ENCODE assay signal across 2 cellular contexts in the genomic region with DNA sequence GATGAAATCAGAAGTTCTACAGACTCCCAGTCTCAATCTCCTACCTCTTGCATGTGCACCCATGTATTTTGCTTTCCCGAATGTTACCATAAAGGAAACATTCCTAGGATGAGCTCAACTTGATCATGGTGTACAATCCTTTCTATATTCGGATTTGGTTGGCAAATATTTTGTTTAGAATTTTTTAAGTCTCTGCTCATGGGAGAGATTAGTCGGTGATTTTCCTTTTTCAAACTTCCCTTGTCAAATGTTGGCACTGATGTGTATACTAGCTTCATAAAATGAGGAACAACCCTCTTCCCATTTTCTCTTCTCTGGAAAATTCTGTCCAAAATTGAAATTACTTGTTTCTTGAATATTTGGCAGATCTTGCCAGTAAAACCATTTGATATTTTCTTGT.
TF ChIP-seq lines count a peak whose summit lies in the region.

No MANE protein-coding gene starts in this region.

TF ChIP-seq in SK-N-SH, 30 proteins besides CTCF, POLR2A, EP300 and RAD21 (continued from another document):
- TF ChIP-seq, protein P1, sequence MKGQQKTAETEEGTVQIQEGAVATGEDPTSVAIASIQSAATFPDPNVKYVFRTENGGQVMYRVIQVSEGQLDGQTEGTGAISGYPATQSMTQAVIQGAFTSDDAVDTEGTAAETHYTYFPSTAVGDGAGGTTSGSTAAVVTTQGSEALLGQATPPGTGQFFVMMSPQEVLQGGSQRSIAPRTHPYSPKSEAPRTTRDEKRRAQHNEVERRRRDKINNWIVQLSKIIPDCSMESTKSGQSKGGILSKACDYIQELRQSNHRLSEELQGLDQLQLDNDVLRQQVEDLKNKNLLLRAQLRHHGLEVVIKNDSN (IDR thresholded peaks at IDR 0.05; ENCODE audit: borderline replicate concordance, low read depth), result no peak
- no peak for TF ChIP-seq JUND (IDR thresholded peaks at IDR 0.05)
- no peak for TF ChIP-seq MEF2A (IDR thresholded peaks at IDR 0.05; ENCODE audit: borderline replicate concordance, low read depth)
- no peak for TF ChIP-seq FOXM1 (IDR thresholded peaks at IDR 0.05; ENCODE audit: low read depth)
- TF ChIP-seq, protein P2, sequence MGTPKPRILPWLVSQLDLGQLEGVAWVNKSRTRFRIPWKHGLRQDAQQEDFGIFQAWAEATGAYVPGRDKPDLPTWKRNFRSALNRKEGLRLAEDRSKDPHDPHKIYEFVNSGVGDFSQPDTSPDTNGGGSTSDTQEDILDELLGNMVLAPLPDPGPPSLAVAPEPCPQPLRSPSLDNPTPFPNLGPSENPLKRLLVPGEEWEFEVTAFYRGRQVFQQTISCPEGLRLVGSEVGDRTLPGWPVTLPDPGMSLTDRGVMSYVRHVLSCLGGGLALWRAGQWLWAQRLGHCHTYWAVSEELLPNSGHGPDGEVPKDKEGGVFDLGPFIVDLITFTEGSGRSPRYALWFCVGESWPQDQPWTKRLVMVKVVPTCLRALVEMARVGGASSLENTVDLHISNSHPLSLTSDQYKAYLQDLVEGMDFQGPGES (IDR thresholded peaks at IDR 0.05; ENCODE audit: low read depth, low read length), result no peak
- no peak for TF ChIP-seq CHD2 (IDR thresholded peaks at IDR 0.05; ENCODE audit: low read length, partially characterized antibody)
- no peak for TF ChIP-seq ELF1 (IDR thresholded peaks at IDR 0.05)
- TF ChIP-seq SIN3A (IDR thresholded peaks at IDR 0.05; ENCODE audit: borderline replicate concordance, low read depth, low read length), result no peak
- TF ChIP-seq, protein P3, sequence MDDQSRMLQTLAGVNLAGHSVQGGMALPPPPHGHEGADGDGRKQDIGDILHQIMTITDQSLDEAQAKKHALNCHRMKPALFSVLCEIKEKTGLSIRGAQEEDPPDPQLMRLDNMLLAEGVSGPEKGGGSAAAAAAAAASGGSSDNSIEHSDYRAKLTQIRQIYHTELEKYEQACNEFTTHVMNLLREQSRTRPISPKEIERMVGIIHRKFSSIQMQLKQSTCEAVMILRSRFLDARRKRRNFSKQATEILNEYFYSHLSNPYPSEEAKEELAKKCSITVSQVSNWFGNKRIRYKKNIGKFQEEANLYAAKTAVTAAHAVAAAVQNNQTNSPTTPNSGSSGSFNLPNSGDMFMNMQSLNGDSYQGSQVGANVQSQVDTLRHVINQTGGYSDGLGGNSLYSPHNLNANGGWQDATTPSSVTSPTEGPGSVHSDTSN (IDR thresholded peaks at IDR 0.05), result no peak
- TF ChIP-seq EZH2phosphoT487 (IDR thresholded peaks at IDR 0.05; ENCODE audit: borderline replicate concordance, low read depth), result no peak

TF ChIP-seq in SK-N-SH treated with all-trans-retinoic acid at 6 μM for 48 hours, 23 proteins besides CTCF, POLR2A, EP300 and RAD21 (continued from another document):
- TF ChIP-seq, protein P4, sequence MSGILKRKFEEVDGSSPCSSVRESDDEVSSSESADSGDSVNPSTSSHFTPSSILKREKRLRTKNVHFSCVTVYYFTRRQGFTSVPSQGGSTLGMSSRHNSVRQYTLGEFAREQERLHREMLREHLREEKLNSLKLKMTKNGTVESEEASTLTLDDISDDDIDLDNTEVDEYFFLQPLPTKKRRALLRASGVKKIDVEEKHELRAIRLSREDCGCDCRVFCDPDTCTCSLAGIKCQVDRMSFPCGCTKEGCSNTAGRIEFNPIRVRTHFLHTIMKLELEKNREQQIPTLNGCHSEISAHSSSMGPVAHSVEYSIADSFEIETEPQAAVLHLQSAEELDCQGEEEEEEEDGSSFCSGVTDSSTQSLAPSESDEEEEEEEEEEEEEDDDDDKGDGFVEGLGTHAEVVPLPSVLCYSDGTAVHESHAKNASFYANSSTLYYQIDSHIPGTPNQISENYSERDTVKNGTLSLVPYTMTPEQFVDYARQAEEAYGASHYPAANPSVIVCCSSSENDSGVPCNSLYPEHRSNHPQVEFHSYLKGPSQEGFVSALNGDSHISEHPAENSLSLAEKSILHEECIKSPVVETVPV (CRISPR knock-in tag; IDR thresholded peaks at IDR 0.05), result no peak
- no peak for TF ChIP-seq PPARA (CRISPR knock-in tag; IDR thresholded peaks at IDR 0.05; ENCODE audit: borderline replicate concordance)
- TF ChIP-seq, protein P5, sequence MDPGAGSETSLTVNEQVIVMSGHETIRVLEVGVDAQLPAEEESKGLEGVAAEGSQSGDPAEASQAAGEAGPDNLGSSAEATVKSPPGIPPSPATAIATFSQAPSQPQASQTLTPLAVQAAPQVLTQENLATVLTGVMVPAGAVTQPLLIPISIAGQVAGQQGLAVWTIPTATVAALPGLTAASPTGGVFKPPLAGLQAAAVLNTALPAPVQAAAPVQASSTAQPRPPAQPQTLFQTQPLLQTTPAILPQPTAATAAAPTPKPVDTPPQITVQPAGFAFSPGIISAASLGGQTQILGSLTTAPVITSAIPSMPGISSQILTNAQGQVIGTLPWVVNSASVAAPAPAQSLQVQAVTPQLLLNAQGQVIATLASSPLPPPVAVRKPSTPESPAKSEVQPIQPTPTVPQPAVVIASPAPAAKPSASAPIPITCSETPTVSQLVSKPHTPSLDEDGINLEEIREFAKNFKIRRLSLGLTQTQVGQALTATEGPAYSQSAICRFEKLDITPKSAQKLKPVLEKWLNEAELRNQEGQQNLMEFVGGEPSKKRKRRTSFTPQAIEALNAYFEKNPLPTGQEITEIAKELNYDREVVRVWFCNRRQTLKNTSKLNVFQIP (CRISPR knock-in tag; IDR thresholded peaks at IDR 0.05; ENCODE audit: borderline replicate concordance, low read depth), result no peak
- TF ChIP-seq, protein P6, sequence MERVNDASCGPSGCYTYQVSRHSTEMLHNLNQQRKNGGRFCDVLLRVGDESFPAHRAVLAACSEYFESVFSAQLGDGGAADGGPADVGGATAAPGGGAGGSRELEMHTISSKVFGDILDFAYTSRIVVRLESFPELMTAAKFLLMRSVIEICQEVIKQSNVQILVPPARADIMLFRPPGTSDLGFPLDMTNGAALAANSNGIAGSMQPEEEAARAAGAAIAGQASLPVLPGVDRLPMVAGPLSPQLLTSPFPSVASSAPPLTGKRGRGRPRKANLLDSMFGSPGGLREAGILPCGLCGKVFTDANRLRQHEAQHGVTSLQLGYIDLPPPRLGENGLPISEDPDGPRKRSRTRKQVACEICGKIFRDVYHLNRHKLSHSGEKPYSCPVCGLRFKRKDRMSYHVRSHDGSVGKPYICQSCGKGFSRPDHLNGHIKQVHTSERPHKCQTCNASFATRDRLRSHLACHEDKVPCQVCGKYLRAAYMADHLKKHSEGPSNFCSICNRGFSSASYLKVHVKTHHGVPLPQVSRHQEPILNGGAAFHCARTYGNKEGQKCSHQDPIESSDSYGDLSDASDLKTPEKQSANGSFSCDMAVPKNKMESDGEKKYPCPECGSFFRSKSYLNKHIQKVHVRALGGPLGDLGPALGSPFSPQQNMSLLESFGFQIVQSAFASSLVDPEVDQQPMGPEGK (CRISPR knock-in tag; IDR thresholded peaks at IDR 0.05; ENCODE audit: borderline replicate concordance), result no peak
- no peak for TF ChIP-seq ZNF565 (CRISPR knock-in tag; conservative IDR thresholded peaks at IDR 0.05; ENCODE audit: low read depth)
- TF ChIP-seq GLIS3 (CRISPR knock-in tag; IDR thresholded peaks at IDR 0.05), result no peak
- TF ChIP-seq ZNF70 (CRISPR knock-in tag; IDR thresholded peaks at IDR 0.05), result no peak
- TF ChIP-seq SNAI2 (CRISPR knock-in tag; IDR thresholded peaks at IDR 0.05), result no peak
- TF ChIP-seq TOX (CRISPR knock-in tag; IDR thresholded peaks at IDR 0.05; ENCODE audit: borderline replicate concordance), result no peak
- TF ChIP-seq ISL1 (CRISPR knock-in tag; IDR thresholded peaks at IDR 0.05), result no peak
- TF ChIP-seq, protein P7, sequence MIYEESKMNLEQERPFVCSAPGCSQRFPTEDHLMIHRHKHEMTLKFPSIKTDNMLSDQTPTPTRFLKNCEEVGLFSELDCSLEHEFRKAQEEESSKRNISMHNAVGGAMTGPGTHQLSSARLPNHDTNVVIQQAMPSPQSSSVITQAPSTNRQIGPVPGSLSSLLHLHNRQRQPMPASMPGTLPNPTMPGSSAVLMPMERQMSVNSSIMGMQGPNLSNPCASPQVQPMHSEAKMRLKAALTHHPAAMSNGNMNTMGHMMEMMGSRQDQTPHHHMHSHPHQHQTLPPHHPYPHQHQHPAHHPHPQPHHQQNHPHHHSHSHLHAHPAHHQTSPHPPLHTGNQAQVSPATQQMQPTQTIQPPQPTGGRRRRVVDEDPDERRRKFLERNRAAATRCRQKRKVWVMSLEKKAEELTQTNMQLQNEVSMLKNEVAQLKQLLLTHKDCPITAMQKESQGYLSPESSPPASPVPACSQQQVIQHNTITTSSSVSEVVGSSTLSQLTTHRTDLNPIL (CRISPR knock-in tag; IDR thresholded peaks at IDR 0.05; ENCODE audit: low read depth), result no peak
- TF ChIP-seq OSR1 (CRISPR knock-in tag; IDR thresholded peaks at IDR 0.05), result no peak
- no peak for TF ChIP-seq TCF4 (CRISPR knock-in tag; IDR thresholded peaks at IDR 0.05; ENCODE audit: borderline replicate concordance)
- no peak for TF ChIP-seq ARNTL (CRISPR knock-in tag; IDR thresholded peaks at IDR 0.05; ENCODE audit: borderline replicate concordance, low read depth)
- no peak for TF ChIP-seq BACH2 (CRISPR knock-in tag; IDR thresholded peaks at IDR 0.05; ENCODE audit: borderline replicate concordance)
- TF ChIP-seq ZNF8 (CRISPR knock-in tag; IDR thresholded peaks at IDR 0.05), result no peak
